Comparison of ENCODE assay signal across 9 cellular contexts in genomic region chr16:23408242-23409201, GRCh38. TPM values are rescaled to one million over a fixed set of nuclear protein-coding genes. Genes with fewer than 3 reads are reported as not detected.
DNase-seq lines count a peak whose midpoint lies in the region; ATAC-seq and TF ChIP-seq lines count a peak whose summit lies in the region.
"Had no signal": no experiment of that assay in that cellular context is flagged by ENCODE, and none has a peak within 500 bp of the region (broad histone marks: within the 10 kb centered on the region; RNA-seq: fewer than 3 reads in every experiment).

No MANE protein-coding gene starts in this region.

- no peak overlapping the region for H2AFZ ChIP-seq in IMR-90 (replicated peaks; ENCODE audit: low read length, poor library complexity)

- no peaks in the 10 kb centered on the region for H3K4me1 ChIP-seq in A673 (ENCODE audit: insufficient read depth, low read length, poor library complexity, severe bottlenecking)
- H3K4me1 ChIP-seq in IMR-90 (ENCODE audit: control insufficient read depth, insufficient read depth, low read length): peaks cover 16% of the 10 kb centered on the region
- H3K4me1 ChIP-seq in body of pancreas: peaks cover 8% of the 10 kb centered on the region
- H3K4me1 ChIP-seq: tibial nerve had no signal

- no peak overlapping the region for H3K23ac ChIP-seq in IMR-90 (ENCODE audit: low read depth, low read length)

- peak overlapping the region; percentile 80; the same call in 1 of the 2 replicates for H3K18ac ChIP-seq in IMR-90 (ENCODE audit: low read depth, low read length)

- DNase-seq in A673 (ENCODE audit: low spot score) (peak; percentile 38), IMR-90 (peak; percentile 78), body of pancreas (peak; percentile 63 to 75 (median 74)), left kidney (ENCODE audit: low read depth, low spot score) (peak; percentile 36), KG1 (lab: John Stamatoyannopoulos, UW) (no peak)

- H2BK20ac ChIP-seq in IMR-90 (ENCODE audit: low read depth, low read length): no peak overlapping the region

- no peak overlapping the region for H4K91ac ChIP-seq in IMR-90 (ENCODE audit: insufficient read depth, low read depth, low read length)

- H2AK5ac ChIP-seq in IMR-90 (ENCODE audit: low read depth, low read length): no peak overlapping the region

- H3K56ac ChIP-seq in IMR-90 (ENCODE audit: extremely low read depth, insufficient read depth, low read length): no peak overlapping the region

- peak overlapping the region; percentile 5 for H2BK5ac ChIP-seq in IMR-90 (ENCODE audit: low read depth, low read length, poor library complexity, severe bottlenecking)

- no peak for TF ChIP-seq RAD21 in IMR-90 (IDR thresholded peaks at IDR 0.05; ENCODE audit: low read length)

- intact Hi-C loops in A673 (cut with micrococcal nuclease; ENCODE audit: unreplicated experiment) (no loop called here), IMR-90 (cut with micrococcal nuclease) (no loop called here), body of pancreas (cut with DNase I) (no loop called here)

- H3K4ac ChIP-seq in IMR-90 (ENCODE audit: low read depth, low read length): no peak overlapping the region

- H2BK15ac ChIP-seq in IMR-90 (ENCODE audit: low read depth, low read length): no peak overlapping the region

- TF ChIP-seq POLR2A in IMR-90 (IDR thresholded peaks at IDR 0.05; ENCODE audit: low read depth, low read length) (no peak), body of pancreas (IDR thresholded peaks at IDR 0.05) (no peak)

- peaks cover 9% of the 10 kb centered on the region; the same call in 1 of the 2 replicates for H3K9me1 ChIP-seq in IMR-90 (ENCODE audit: insufficient read depth, low read length)

- H3K79me1 ChIP-seq in IMR-90 (ENCODE audit: low read depth in 1 of 2, low read length in 2 of 2): 0 out of 4 replicates have a peak, but pooled peaks cover 0 to 3% of the 10 kb centered on the region in 2 experiments

- ATAC-seq in IMR-90 (ENCODE audit: low read depth): peak; percentile 87
- peak; percentile 98 for ATAC-seq in body of pancreas
- ATAC-seq in HG03025 (IDR thresholded peaks at IDR 0.05; ENCODE audit: low FRiP score, unreplicated experiment): no peak
- ATAC-seq in GM21786 (IDR thresholded peaks at IDR 0.05; ENCODE audit: unreplicated experiment): no peak
- ATAC-seq in HG02973 (IDR thresholded peaks at IDR 0.05; ENCODE audit: unreplicated experiment): no peak

- no peak overlapping the region for H2AK9ac ChIP-seq in IMR-90 (replicated peaks; ENCODE audit: low read depth, low read length, poor library complexity)

- H3K4me2 ChIP-seq in IMR-90 (ENCODE audit: low read depth, low read length): no peak overlapping the region

- POLR2A ChIA-PET in A673 (lab: Charles Lee; ENCODE audit: low non-redundant PET) (no interaction called here), IMR-90 (lab: Charles Lee; ENCODE audit: unreplicated experiment) (no interaction called here)

- no peak overlapping the region for H3K14ac ChIP-seq in IMR-90 (replicated peaks; ENCODE audit: low read depth, low read length)

- H3K9ac ChIP-seq in IMR-90 (ENCODE audit: low read depth, low read length): no peak overlapping the region

- BruUV-seq in A673 (replicated peaks; lab: Mats Ljungman, UMichigan) (no TSS peak), IMR-90 (replicated peaks; lab: Mats Ljungman, UMichigan) (no TSS peak)

- dilution Hi-C loops in IMR-90 (cut with HindIII; ENCODE audit: low sequenced_read_pairs, unreplicated experiment): no loop called here

- 100% methylated on average over 1 of the region's 24 CpGs; no CpG with 5 or more reads in 1 of the 2 experiments for WGBS in IMR-90 (ENCODE audit: extremely low coverage in 2 of 2, insufficient read length in 1 of 2), 2 experiments
- WGBS in body of pancreas, 2 donors: 85 to 90% methylated on average over 14 to 15 of the region's 24 CpGs

- in situ Hi-C loops in IMR-90 (cut with MboI; ENCODE audit: low sequenced_read_pairs): no loop called here

- H3K9me3 ChIP-seq in A673 (ENCODE audit: low read depth, low read length, poor library complexity, severe bottlenecking) (no peaks in the 10 kb centered on the region), IMR-90 (ENCODE audit: control insufficient read depth, insufficient read depth, low read length) (no peaks in the 10 kb centered on the region), body of pancreas (no peaks in the 10 kb centered on the region)
- H3K9me3 ChIP-seq: tibial nerve had no signal

- H4K5ac ChIP-seq in IMR-90 (ENCODE audit: low read depth, low read length): peak overlapping the region; percentile 16; the same call in 1 of the 2 replicates

- H4K8ac ChIP-seq in IMR-90 (ENCODE audit: low read depth in 2 of 2, low read length in 2 of 2): no peak overlapping the region

- TF ChIP-seq CTCF in A673 (conservative IDR thresholded peaks at IDR 0.05; ENCODE audit: low read depth, low read length) (no peak), IMR-90 (conservative IDR thresholded peaks at IDR 0.05; ENCODE audit: low read depth, low read length) (no peak), body of pancreas (IDR thresholded peaks at IDR 0.05) (no peak)

- H3K4me3 ChIP-seq in A673 (ENCODE audit: low read depth, low read length, poor library complexity, severe bottlenecking): no peak overlapping the region
- no peak overlapping the region for H3K4me3 ChIP-seq in IMR-90 (ENCODE audit: insufficient read depth, low read depth, low read length)
- no peak overlapping the region for H3K4me3 ChIP-seq in body of pancreas
- H3K4me3 ChIP-seq: tibial nerve had no signal

- no peaks in the 10 kb centered on the region for H4K20me1 ChIP-seq in IMR-90 (ENCODE audit: insufficient read depth, low read length)

- no peak overlapping the region for H2BK120ac ChIP-seq in IMR-90 (ENCODE audit: low read depth, low read length)

- H3K27ac ChIP-seq in A673 (ENCODE audit: low read depth, low read length, poor library complexity, severe bottlenecking) (peak overlapping the region; percentile 52), IMR-90 (ENCODE audit: insufficient read depth, low read length) (no peak overlapping the region; the same call in 1 of the 2 replicates), body of pancreas (peak overlapping the region in 3 of 4 donors; percentile 22 to 31 (median 24))
- H3K27ac ChIP-seq: tibial nerve had no signal

- CTCF ChIA-PET in A673 (lab: Charles Lee): interaction anchor here (1.0 kb wide), 1 partner anchor 26 kb away, joined by 4 read pairs; no protein-coding TSS in a partner anchor
- CTCF ChIA-PET in IMR-90 (lab: Yijun Ruan, JAX): interaction anchor here (0.6 to 1.4 kb wide), 2 partner anchors 26 to 150 kb away, joined by 4 to 5 read pairs; no protein-coding TSS in a partner anchor

- H3K27me3 ChIP-seq in A673 (replicated peaks; ENCODE audit: insufficient read depth, low read depth, low read length, poor library complexity) (no peaks in the 10 kb centered on the region), IMR-90 (ENCODE audit: control insufficient read depth, insufficient read depth, low read length) (no peaks in the 10 kb centered on the region), body of pancreas (no peaks in the 10 kb centered on the region)
- H3K27me3 ChIP-seq: tibial nerve had no signal

- H3K36me3 ChIP-seq in A673 (ENCODE audit: insufficient read depth, low read length, poor library complexity, severe bottlenecking) (peaks cover 47% of the 10 kb centered on the region), IMR-90 (ENCODE audit: control insufficient read depth, insufficient read depth, low read length) (peaks cover 56% of the 10 kb centered on the region), body of pancreas (replicated peaks in 1 of 2; ENCODE audit: insufficient read depth in 1 of 2, low read depth in 2 of 2) (no peaks in the 10 kb centered on the region)

TF ChIP-seq in IMR-90, 13 proteins besides CTCF, POLR2A, EP300 and RAD21:
- TF ChIP-seq MXI1 (IDR thresholded peaks at IDR 0.05; ENCODE audit: borderline replicate concordance, low read depth, low read length) (no peak), RFX5 (IDR thresholded peaks at IDR 0.05; ENCODE audit: low read depth, low read length) (no peak), BHLHE40 (IDR thresholded peaks at IDR 0.05; ENCODE audit: low read depth, low read length) (no peak), ELK1 (IDR thresholded peaks at IDR 0.05; ENCODE audit: borderline replicate concordance, low read depth, low read length) (no peak), CHD1 (IDR thresholded peaks at IDR 0.05; ENCODE audit: low read depth, low read length) (no peak), MAZ (IDR thresholded peaks at IDR 0.05; ENCODE audit: borderline replicate concordance, low read depth, low read length) (no peak), USF2 (IDR thresholded peaks at IDR 0.05; ENCODE audit: low read depth, low read length) (no peak), NFE2L2 (IDR thresholded peaks at IDR 0.05; ENCODE audit: low read depth, low read length) (no peak), SMC3 (IDR thresholded peaks at IDR 0.05; ENCODE audit: low read depth, low read length) (no peak), RCOR1 (IDR thresholded peaks at IDR 0.05; ENCODE audit: insufficient replicate concordance, low read length) (no peak), MAFK (IDR thresholded peaks at IDR 0.05; ENCODE audit: low read depth, low read length) (no peak), FOS (IDR thresholded peaks at IDR 0.05; ENCODE audit: low read depth, low read length) (no peak), CEBPB (IDR thresholded peaks at IDR 0.05; ENCODE audit: low read depth, low read length) (no peak)

RNA-seq across cellular contexts. Expression of gene COG7, which starts 44.5 kb away (rescaled TPM):
- total RNA-seq in A673 (2021) (33.8 and 40.4 TPM in 2 replicates), IMR-90 (2012; rRNA removed) (25.6 and 28.5 TPM in 2 replicates), body of pancreas (10 to 100 TPM; 19.5 to 43.5 TPM)
- 43.7 and 49.2 TPM in 2 replicates for polyA plus RNA-seq in IMR-90 (2012; rRNA removed)
- 22.4 and 39.2 TPM in 2 replicates for polyA plus RNA-seq in IMR-90 (2012; cell fraction: cytosol; rRNA removed)
- 79.3 and 108 TPM in 2 replicates for polyA plus RNA-seq in IMR-90 (2012; cell fraction: nucleus; rRNA removed; ENCODE audit: low replicate concordance)

Comparison
In these comparisons a context has a peak if more than half of its experiments do, and no peak if none do; other contexts are left out.
1. ATAC-seq: peak in IMR-90 (single experiment) and body of pancreas (single experiment); none in HG03025 (single experiment), GM21786 (single experiment) and HG02973 (single experiment).